In the genomic region with DNA sequence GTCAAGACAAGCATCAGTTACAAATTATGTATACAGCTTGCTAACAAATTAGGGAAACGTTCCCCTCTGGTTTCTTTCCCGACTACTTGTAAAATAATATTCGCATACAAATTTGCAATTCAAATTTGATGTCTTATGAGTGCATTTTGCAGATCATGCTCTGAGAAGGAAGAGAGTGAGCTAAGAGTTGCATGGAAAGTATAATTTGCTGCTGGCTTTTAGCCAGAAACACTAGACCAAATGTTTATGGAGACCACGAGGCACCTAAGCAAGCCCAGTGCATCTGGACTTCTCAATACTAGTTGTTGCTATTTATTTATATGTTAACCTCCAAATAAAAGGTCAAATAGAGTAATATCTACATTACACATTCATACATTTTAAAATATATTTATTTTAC, we compare ENCODE assay signal across 14 cellular contexts.
"Had no signal": no experiment of that assay in that cellular context is flagged by ENCODE, and none has a peak within 500 bp of the region (broad histone marks: within the 10 kb centered on the region; RNA-seq: fewer than 3 reads in every experiment).

No MANE protein-coding gene starts in this region.

- H3K4me3 ChIP-seq: prostate gland, right lobe of liver, tibial artery had no signal

- ATAC-seq: effector memory CD8-positive, alpha-beta T cell; right lobe of liver; stimulated activated effector memory CD8-positive, alpha-beta T cell treated with anti-CD3 and anti-CD28 coated beads, Interleukin-12 subunit alpha, Interleukin-12 subunit beta, amount 100 ng/mL, for 72 hours had no signal

- H3K27ac ChIP-seq: epithelial cell of prostate, prostate gland, right lobe of liver, tibial artery had no signal

- H3K27me3 ChIP-seq: right lobe of liver, tibial artery had no signal

- H3K36me3 ChIP-seq: prostate gland, right lobe of liver, tibial artery had no signal

- H3K4me1 ChIP-seq: prostate gland, right lobe of liver, tibial artery had no signal

- DNase-seq: activated CD4-positive, alpha-beta memory T cell treated with anti-CD3 and anti-CD28 coated beads, Interleukin-2, amount 10 ng/mL, durations not matched to agents 7 days and 5 days; activated CD4-positive, alpha-beta T cell treated with anti-CD3 and anti-CD28 coated beads for 1 hour; activated gamma-delta T cell; activated T-cell treated with anti-CD3 and anti-CD28 coated beads, Interleukin-2, amount 50 U/mL, for 48 hours; amygdala; effector memory CD8-positive, alpha-beta T cell; hippocampal formation; kidney glomerular epithelial cell; mesendoderm; right lobe of liver; tibial artery had no signal

- H3K9me3 ChIP-seq: prostate gland, right lobe of liver, tibial artery had no signal
